ENCODE assay signal across 8 cellular contexts in genomic region chr6:125918681-125919566, GRCh38. TPM values are rescaled to one million over a fixed set of nuclear protein-coding genes. Genes with fewer than 3 reads are reported as not detected.
A peak's percentile ranks its signal among the peaks of the same experiment; 100 is the strongest.
DNase-seq lines count a peak whose midpoint lies in the region; ATAC-seq, FAIRE-seq and TF ChIP-seq lines count a peak whose summit lies in the region.

No MANE protein-coding gene starts in this region.

- CTCF ChIA-PET in Caco-2 (lab: Charles Lee) (interaction anchor here (0.6 to 2.9 kb wide), 6 partner anchors 13 to 142 kb away, joined by 3 to 12 read pairs (median 6); partner anchors contain the start of gene HINT3), PC-3 (lab: Charles Lee) (no interaction called here)

- H3K9me1 ChIP-seq in keratinocyte (ENCODE audit: control insufficient read depth, extremely low read depth, insufficient read depth, low read length) = no peaks in the 10 kb centered on the region

- DNase-seq in Caco-2 (peak; percentile 73), PC-3 (peak; percentile 79), astrocyte of the cerebellum (ENCODE audit: low read depth) (peak; percentile 62), keratinocyte (ENCODE audit: low read depth, low spot score) (no peak), endodermal cell (no peak)
- DNase-seq in stimulated activated CD4-positive, alpha-beta T cell treated with anti-CD3 and anti-CD28 coated beads, Interleukin-1b, Interleukin-23, amount 100 ng/mL, for 48 hours = peak; percentile 59

- dilution Hi-C loops in keratinocyte (cut with MboI; ENCODE audit: extremely low pct_ligation_motif_present, low sequenced_read_pairs) = no loop called here

- H3F3A ChIP-seq in PC-3 (ENCODE audit: low read length, unreplicated experiment) = no peaks in the 10 kb centered on the region

- intact Hi-C loops in Caco-2 (cut with micrococcal nuclease; ENCODE audit: unreplicated experiment) (loop anchor here (1.0 to 5.0 kb wide), 6 partner anchors 8 to 62 kb away; partner anchors contain the start of gene HINT3), PC-3 (cut with micrococcal nuclease) (loop anchor here (2.0 to 5.0 kb wide), 2 partner anchors 33 to 46 kb away; no protein-coding TSS in a partner anchor)

- peak overlapping the region; percentile 57 for H2AFZ ChIP-seq in PC-3 (ENCODE audit: low read length)
- H2AFZ ChIP-seq in keratinocyte (ENCODE audit: control insufficient read depth, low read length) = peak overlapping the region; percentile 76

- TF ChIP-seq CTCF in Caco-2 (IDR thresholded peaks at IDR 0.05; ENCODE audit: insufficient read depth in 1 of 2, low read depth in 1 of 2, low read length in 1 of 2, severe bottlenecking in 1 of 2, unreplicated experiment in 1 of 2) (no peak), PC-3 (conservative IDR thresholded peaks at IDR 0.05; ENCODE audit: low read depth, low read length) (no peak), astrocyte of the cerebellum (IDR thresholded peaks at IDR 0.05; ENCODE audit: low read depth, low read length, missing control alignments) (no peak), keratinocyte (optimal IDR thresholded peaks at IDR 0.05 in 1 of 3, IDR thresholded peaks at IDR 0.05 in 1 of 3, conservative IDR thresholded peaks at IDR 0.05 in 1 of 3; ENCODE audit: extremely low read depth in 1 of 3, insufficient read depth in 2 of 3, low read length in 3 of 3) (no peak), endodermal cell (conservative IDR thresholded peaks at IDR 0.05) (no peak)

- H3K27me3 Mint-ChIP-seq in Caco-2 (ENCODE audit: insufficient read depth, unreplicated experiment) (no peaks in the 10 kb centered on the region), endodermal cell (ENCODE audit: insufficient read depth) (no peaks in the 10 kb centered on the region)

- FAIRE-seq in keratinocyte (lab: Jason Lieb, UNC) = peak; percentile 86

- H3K27ac ChIP-seq in PC-3 (ENCODE audit: low read length) (peak overlapping the region; percentile 90), keratinocyte (ENCODE audit: control insufficient read depth, insufficient read depth, low read length) (peak overlapping the region; percentile 89), endodermal cell (ENCODE audit: low read depth, low read length) (no peak overlapping the region)

- peaks cover 88% of the 10 kb centered on the region for H3K36me3 Mint-ChIP-seq in Caco-2 (ENCODE audit: insufficient read depth, unreplicated experiment)
- H3K36me3 Mint-ChIP-seq in endodermal cell (ENCODE audit: low read depth) = peaks cover 3% of the 10 kb centered on the region

- WGBS in endodermal cell (ENCODE audit: insufficient coverage in 1 of 2, insufficient read length in 1 of 2), 2 experiments = 80 to 87% methylated on average over 7 to 13 of the region's 13 CpGs

- H3K27me3 ChIP-seq in Caco-2 (replicated peaks; ENCODE audit: control insufficient read depth, insufficient read depth, low read length) (no peaks in the 10 kb centered on the region), PC-3 (ENCODE audit: low read length) (no peaks in the 10 kb centered on the region), keratinocyte (ENCODE audit: control insufficient read depth, extremely low read depth, insufficient read depth, low read length) (no peaks in the 10 kb centered on the region), endodermal cell (ENCODE audit: control insufficient read depth, insufficient read depth, low read length, poor library complexity, severe bottlenecking) (no peaks in the 10 kb centered on the region)

- peaks cover 8% of the 10 kb centered on the region for H3K36me3 ChIP-seq in Caco-2 (ENCODE audit: control insufficient read depth, insufficient read depth, low read length)
- peaks cover 2% of the 10 kb centered on the region; the same call in 1 of the 2 replicates for H3K36me3 ChIP-seq in PC-3 (ENCODE audit: low read depth, low read length)
- peaks cover 3 to 13% of the 10 kb centered on the region in 2 experiments for H3K36me3 ChIP-seq in keratinocyte (ENCODE audit: control insufficient read depth in 2 of 2, extremely low read depth in 1 of 2, insufficient read depth in 2 of 2, low read length in 2 of 2)
- H3K36me3 ChIP-seq in endodermal cell (ENCODE audit: control insufficient read depth, insufficient read depth, low read length) = peaks cover 25% of the 10 kb centered on the region

- peaks cover 5% of the 10 kb centered on the region; the same call in 1 of the 2 replicates for H3K79me2 ChIP-seq in PC-3 (ENCODE audit: low read length)
- H3K79me2 ChIP-seq in keratinocyte (ENCODE audit: control insufficient read depth, insufficient read depth, low read length) = no peaks in the 10 kb centered on the region

- H3K9me3 Mint-ChIP-seq in Caco-2 (ENCODE audit: unreplicated experiment) = no peaks in the 10 kb centered on the region
- H3K9me3 Mint-ChIP-seq in endodermal cell = no peaks in the 10 kb centered on the region

- H3K4me3 Mint-ChIP-seq in Caco-2 (ENCODE audit: unreplicated experiment) (peak overlapping the region; percentile 73), endodermal cell (no peak overlapping the region)

- peak overlapping the region; percentile 79 for H3K9ac ChIP-seq in PC-3 (ENCODE audit: low read length)
- peak overlapping the region; percentile 84 for H3K9ac ChIP-seq in keratinocyte (ENCODE audit: control insufficient read depth, extremely low read depth, insufficient read depth, low read length)
- no peak overlapping the region for H3K9ac ChIP-seq in endodermal cell (ENCODE audit: extremely low read depth, low read length, poor library complexity, severe bottlenecking)

- peak overlapping the region; percentile 37 for H3K4me3 ChIP-seq in Caco-2 (ENCODE audit: low read depth, low read length)
- peak overlapping the region; percentile 68 for H3K4me3 ChIP-seq in PC-3 (ENCODE audit: low read length)
- H3K4me3 ChIP-seq in astrocyte of the cerebellum (ENCODE audit: low read depth, low read length) = no peak overlapping the region
- peak overlapping the region; percentile 29 to 72 (median 66) for H3K4me3 ChIP-seq in keratinocyte (ENCODE audit: control insufficient read depth in 2 of 3, extremely low read depth in 1 of 3, insufficient read depth in 2 of 3, low read depth in 1 of 3, low read length in 3 of 3)
- H3K4me3 ChIP-seq in endodermal cell (ENCODE audit: low read length) = no peak overlapping the region

- POLR2A ChIA-PET in Caco-2 (lab: Charles Lee) = interaction anchor here (0.7 to 1.3 kb wide), 7 partner anchors 17 to 94 kb away, joined by 3 to 14 read pairs (median 5); partner anchors contain the start of genes HINT3 and TRMT11
- POLR2A ChIA-PET in PC-3 (lab: Charles Lee; ENCODE audit: unreplicated experiment) = interaction anchor here (0.6 kb wide), 1 partner anchor 816 kb away, joined by 3 read pairs; no protein-coding TSS in a partner anchor

- peaks cover 47% of the 10 kb centered on the region for H3K4me1 ChIP-seq in Caco-2
- peaks cover 54% of the 10 kb centered on the region for H3K4me1 ChIP-seq in PC-3 (ENCODE audit: insufficient read depth, low read length)
- peaks cover 24% of the 10 kb centered on the region for H3K4me1 ChIP-seq in keratinocyte (ENCODE audit: control insufficient read depth, extremely low read depth, insufficient read depth, low read length)
- H3K4me1 ChIP-seq in endodermal cell (ENCODE audit: control insufficient read depth, insufficient read depth, low read length) = peaks cover 11% of the 10 kb centered on the region

- TSS peak; percentile 90 for BruUV-seq in Caco-2 (replicated peaks; lab: Mats Ljungman, UMichigan)
- no TSS peak for BruUV-seq in PC-3 (replicated peaks; lab: Mats Ljungman, UMichigan)

- no peaks in the 10 kb centered on the region for H3K9me2 ChIP-seq in PC-3 (replicated peaks; ENCODE audit: low read length)

- H4K20me1 ChIP-seq in PC-3 (ENCODE audit: low read length) (no peaks in the 10 kb centered on the region), keratinocyte (ENCODE audit: control insufficient read depth, extremely low read depth, insufficient read depth, low read length) (no peaks in the 10 kb centered on the region)

- in situ Hi-C loops in astrocyte of the cerebellum (cut with HindIII; ENCODE audit: low sequenced_read_pairs) = no loop called here

- H3K27ac Mint-ChIP-seq in Caco-2 (ENCODE audit: unreplicated experiment) (peak overlapping the region; percentile 92), endodermal cell (no peak overlapping the region)

- peak; percentile 93 for ATAC-seq in GM19372 (IDR thresholded peaks at IDR 0.05; ENCODE audit: low read depth, unreplicated experiment)
- ATAC-seq in HG03432 (IDR thresholded peaks at IDR 0.05; ENCODE audit: unreplicated experiment) = peak; percentile 97
- ATAC-seq in PC-3 = peak; percentile 77

- H3K4me1 Mint-ChIP-seq in Caco-2 (ENCODE audit: low read depth, unreplicated experiment) (peaks cover 59% of the 10 kb centered on the region), endodermal cell (peaks cover 20% of the 10 kb centered on the region)

- no peaks in the 10 kb centered on the region for H3K9me3 ChIP-seq in Caco-2
- H3K9me3 ChIP-seq in PC-3 (ENCODE audit: low read length) = no peaks in the 10 kb centered on the region
- no peaks in the 10 kb centered on the region for H3K9me3 ChIP-seq in keratinocyte (ENCODE audit: control insufficient read depth, low read depth, low read length)
- H3K9me3 ChIP-seq in endodermal cell (ENCODE audit: control insufficient read depth, low read length) = no peaks in the 10 kb centered on the region

- H3K4me2 ChIP-seq in PC-3 (ENCODE audit: low read length) (peak overlapping the region; percentile 78), keratinocyte (ENCODE audit: control insufficient read depth, extremely low read depth, insufficient read depth, low read depth, low read length) (peak overlapping the region; percentile 89)

RNA-seq across cellular contexts. Expression of gene HINT3, which starts 37.6 kb away (rescaled TPM):
- total RNA-seq in Caco-2 (2022) (20.2 and 24.6 TPM in 2 replicates), PC-3 (2014; rRNA removed) (7.8 and 8.0 TPM in 2 replicates), endodermal cell (10 to 100 TPM; 13.0 to 16.4 TPM)
- 1.5 to 3.9 TPM (median 2.9 TPM) in 3 replicates for polyA plus RNA-seq in keratinocyte
- 39.6 TPM for polyA plus RNA-seq in keratinocyte (2011; ENCODE audit: low read depth)
- polyA plus RNA-seq in keratinocyte (2011; cell fraction: cytosol; rRNA removed) = 3.5 and 4.5 TPM in 2 replicates
- polyA plus RNA-seq in keratinocyte (2011; cell fraction: nucleus; rRNA removed) = 1.9 TPM in 2 replicates
- polyA plus RNA-seq in keratinocyte (2012; ENCODE audit: low replicate concordance) = 7.4 and 19.7 TPM in 2 replicates
- 0.52 to 1.4 TPM (median 0.99 TPM) in 3 replicates for polyA minus RNA-seq in keratinocyte
- polyA minus RNA-seq in keratinocyte (2011; cell fraction: cytosol; rRNA and poly(A)+ RNA removed) = 6.7 TPM
- 1.9 and 3.3 TPM in 2 replicates for polyA minus RNA-seq in keratinocyte (2011; cell fraction: nucleus; rRNA and poly(A)+ RNA removed)
- 21.8 TPM for polyA plus RNA-seq in endodermal cell (2013, experiment 1 of 2)
- 20.2 TPM for polyA plus RNA-seq in endodermal cell (2013, experiment 2 of 2)

Comparison
In these comparisons a context has a peak if more than half of its experiments do, and no peak if none do; other contexts are left out.
1. DNase-seq: peak in Caco-2 (2 of 2), PC-3 (single experiment), astrocyte of the cerebellum (single experiment) and stimulated activated CD4-positive, alpha-beta T cell treated with anti-CD3 and anti-CD28 coated beads, Interleukin-1b, Interleukin-23, amount 100 ng/mL, for 48 hours (single experiment); none in keratinocyte (single experiment) and endodermal cell (single experiment).
2. H3K4me3 ChIP-seq: peak in Caco-2 (single experiment), PC-3 (single experiment) and keratinocyte (3 of 3); none in astrocyte of the cerebellum (single experiment) and endodermal cell (single experiment).
3. Peak in every context shown above with its lines, with median percentiles within 50 percentile points of each other: ATAC-seq.